In the genomic region with DNA sequence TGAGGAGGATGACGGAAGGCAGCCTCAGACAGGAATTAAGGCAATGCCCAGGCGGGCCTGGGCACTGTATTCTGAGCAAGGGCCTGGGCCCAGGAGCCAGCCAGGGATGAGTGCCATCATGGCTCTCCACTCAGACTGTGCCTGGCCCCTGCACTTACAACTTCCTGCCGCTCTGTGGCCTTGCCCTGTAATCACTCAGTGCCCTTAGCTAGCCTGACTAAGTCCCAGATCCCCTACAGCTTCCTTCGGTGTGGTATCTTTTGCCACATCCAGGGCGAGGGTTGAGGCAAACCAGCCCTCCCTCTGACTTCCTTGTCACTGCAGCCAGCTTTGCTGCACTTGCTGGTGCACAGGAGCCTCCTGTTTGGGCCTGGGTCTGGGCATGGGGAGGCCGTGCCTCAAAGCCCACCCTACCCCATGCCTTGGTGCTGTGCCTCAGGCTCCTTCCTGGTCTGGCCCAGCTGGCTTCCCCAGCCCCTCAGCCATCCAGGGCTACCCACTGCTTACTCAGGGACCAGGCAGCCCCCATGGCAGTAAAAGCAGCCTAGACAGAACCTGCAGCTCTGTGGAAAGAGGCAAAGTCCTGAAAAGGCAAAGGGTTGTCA, we compare ENCODE assay signal across 1 cellular context.
TF ChIP-seq lines count a peak whose summit lies in the region.

No MANE protein-coding gene starts in this region.

TF ChIP-seq in WTC11, 78 proteins besides CTCF, POLR2A, EP300 and RAD21:
- TF ChIP-seq RELA (CRISPR knock-in tag; IDR thresholded peaks at IDR 0.05; ENCODE audit: borderline replicate concordance) (no peak), CBFB (CRISPR knock-in tag; IDR thresholded peaks at IDR 0.05; ENCODE audit: low read depth) (no peak), SMAD3 (CRISPR knock-in tag; IDR thresholded peaks at IDR 0.05; ENCODE audit: borderline replicate concordance) (no peak), ATF3 (CRISPR knock-in tag; conservative IDR thresholded peaks at IDR 0.05) (no peak), ATF1 (CRISPR knock-in tag; IDR thresholded peaks at IDR 0.05) (no peak), HMGXB4 (CRISPR knock-in tag; IDR thresholded peaks at IDR 0.05) (no peak), ELF4 (CRISPR knock-in tag; IDR thresholded peaks at IDR 0.05; ENCODE audit: low read depth) (no peak), TCF7 (CRISPR knock-in tag; IDR thresholded peaks at IDR 0.05; ENCODE audit: low read depth) (no peak), ZNF512 (CRISPR knock-in tag; IDR thresholded peaks at IDR 0.05; ENCODE audit: borderline replicate concordance) (no peak), NR2C2 (CRISPR knock-in tag; IDR thresholded peaks at IDR 0.05) (no peak), JAZF1 (CRISPR knock-in tag; IDR thresholded peaks at IDR 0.05) (no peak), ZBTB21 (CRISPR knock-in tag; IDR thresholded peaks at IDR 0.05; ENCODE audit: borderline replicate concordance) (no peak), ZNF219 (CRISPR knock-in tag; IDR thresholded peaks at IDR 0.05; ENCODE audit: borderline replicate concordance) (no peak), FOXJ3 (CRISPR knock-in tag; IDR thresholded peaks at IDR 0.05; ENCODE audit: borderline replicate concordance) (no peak), ARID4B (CRISPR knock-in tag; IDR thresholded peaks at IDR 0.05; ENCODE audit: borderline replicate concordance) (no peak), CDX4 (CRISPR knock-in tag; IDR thresholded peaks at IDR 0.05; ENCODE audit: borderline replicate concordance) (no peak), KAT7 (CRISPR knock-in tag; IDR thresholded peaks at IDR 0.05; ENCODE audit: borderline replicate concordance) (no peak)
- TF ChIP-seq, protein P1, sequence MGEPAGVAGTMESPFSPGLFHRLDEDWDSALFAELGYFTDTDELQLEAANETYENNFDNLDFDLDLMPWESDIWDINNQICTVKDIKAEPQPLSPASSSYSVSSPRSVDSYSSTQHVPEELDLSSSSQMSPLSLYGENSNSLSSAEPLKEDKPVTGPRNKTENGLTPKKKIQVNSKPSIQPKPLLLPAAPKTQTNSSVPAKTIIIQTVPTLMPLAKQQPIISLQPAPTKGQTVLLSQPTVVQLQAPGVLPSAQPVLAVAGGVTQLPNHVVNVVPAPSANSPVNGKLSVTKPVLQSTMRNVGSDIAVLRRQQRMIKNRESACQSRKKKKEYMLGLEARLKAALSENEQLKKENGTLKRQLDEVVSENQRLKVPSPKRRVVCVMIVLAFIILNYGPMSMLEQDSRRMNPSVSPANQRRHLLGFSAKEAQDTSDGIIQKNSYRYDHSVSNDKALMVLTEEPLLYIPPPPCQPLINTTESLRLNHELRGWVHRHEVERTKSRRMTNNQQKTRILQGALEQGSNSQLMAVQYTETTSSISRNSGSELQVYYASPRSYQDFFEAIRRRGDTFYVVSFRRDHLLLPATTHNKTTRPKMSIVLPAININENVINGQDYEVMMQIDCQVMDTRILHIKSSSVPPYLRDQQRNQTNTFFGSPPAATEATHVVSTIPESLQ (CRISPR knock-in tag; IDR thresholded peaks at IDR 0.05), result no peak
- TF ChIP-seq, protein P2, sequence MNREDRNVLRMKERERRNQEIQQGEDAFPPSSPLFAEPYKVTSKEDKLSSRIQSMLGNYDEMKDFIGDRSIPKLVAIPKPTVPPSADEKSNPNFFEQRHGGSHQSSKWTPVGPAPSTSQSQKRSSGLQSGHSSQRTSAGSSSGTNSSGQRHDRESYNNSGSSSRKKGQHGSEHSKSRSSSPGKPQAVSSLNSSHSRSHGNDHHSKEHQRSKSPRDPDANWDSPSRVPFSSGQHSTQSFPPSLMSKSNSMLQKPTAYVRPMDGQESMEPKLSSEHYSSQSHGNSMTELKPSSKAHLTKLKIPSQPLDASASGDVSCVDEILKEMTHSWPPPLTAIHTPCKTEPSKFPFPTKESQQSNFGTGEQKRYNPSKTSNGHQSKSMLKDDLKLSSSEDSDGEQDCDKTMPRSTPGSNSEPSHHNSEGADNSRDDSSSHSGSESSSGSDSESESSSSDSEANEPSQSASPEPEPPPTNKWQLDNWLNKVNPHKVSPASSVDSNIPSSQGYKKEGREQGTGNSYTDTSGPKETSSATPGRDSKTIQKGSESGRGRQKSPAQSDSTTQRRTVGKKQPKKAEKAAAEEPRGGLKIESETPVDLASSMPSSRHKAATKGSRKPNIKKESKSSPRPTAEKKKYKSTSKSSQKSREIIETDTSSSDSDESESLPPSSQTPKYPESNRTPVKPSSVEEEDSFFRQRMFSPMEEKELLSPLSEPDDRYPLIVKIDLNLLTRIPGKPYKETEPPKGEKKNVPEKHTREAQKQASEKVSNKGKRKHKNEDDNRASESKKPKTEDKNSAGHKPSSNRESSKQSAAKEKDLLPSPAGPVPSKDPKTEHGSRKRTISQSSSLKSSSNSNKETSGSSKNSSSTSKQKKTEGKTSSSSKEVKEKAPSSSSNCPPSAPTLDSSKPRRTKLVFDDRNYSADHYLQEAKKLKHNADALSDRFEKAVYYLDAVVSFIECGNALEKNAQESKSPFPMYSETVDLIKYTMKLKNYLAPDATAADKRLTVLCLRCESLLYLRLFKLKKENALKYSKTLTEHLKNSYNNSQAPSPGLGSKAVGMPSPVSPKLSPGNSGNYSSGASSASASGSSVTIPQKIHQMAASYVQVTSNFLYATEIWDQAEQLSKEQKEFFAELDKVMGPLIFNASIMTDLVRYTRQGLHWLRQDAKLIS (CRISPR knock-in tag; IDR thresholded peaks at IDR 0.05; ENCODE audit: borderline replicate concordance), result no peak
TF ChIP-seq in WTC11: peak in this region for 0.
